9 cellular contexts compared by ENCODE assay signal in the genomic region with DNA sequence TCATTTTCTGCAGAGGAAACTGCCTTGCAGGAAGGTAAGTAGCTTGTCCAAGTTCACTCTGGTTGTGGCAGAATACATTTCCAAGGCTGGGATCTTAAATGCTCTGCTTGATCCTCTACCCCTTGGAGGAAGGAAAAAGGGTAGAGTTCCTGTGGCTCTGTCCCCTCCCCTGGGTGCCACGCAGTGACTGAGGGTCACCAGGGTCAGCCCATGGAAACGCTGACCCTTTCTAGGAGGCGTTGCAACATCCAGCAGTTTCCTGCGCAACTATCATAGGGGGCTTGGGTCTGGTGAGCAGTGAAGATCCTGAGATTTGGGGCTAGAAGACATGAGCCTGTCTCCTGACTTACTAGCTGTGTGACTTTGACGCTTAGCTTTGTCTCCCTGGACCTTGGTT. TPM values are rescaled to one million over a fixed set of nuclear protein-coding genes. Genes with fewer than 3 reads are reported as not detected.
DNase-seq lines count a peak whose midpoint lies in the region; ATAC-seq, FAIRE-seq and TF ChIP-seq lines count a peak whose summit lies in the region.
"Had no signal": no experiment of that assay in that cellular context is flagged by ENCODE, and none has a peak within 500 bp of the region (broad histone marks: within the 10 kb centered on the region; RNA-seq: fewer than 3 reads in every experiment).

No MANE protein-coding gene starts in this region.

- intact Hi-C loops in activated CD4-positive, alpha-beta memory T cell treated with anti-CD3 and anti-CD28 coated beads for 36 hours (cut with micrococcal nuclease): no loop called here
- intact Hi-C loops in right cardiac atrium (cut with DNase I): loop anchor here in 2 of 4 donors (5.0 kb wide), 2 partner anchors 119 to 189 kb away; a partner anchor contains a TSS

- H3K27ac Mint-ChIP-seq in HFFc6: peak overlapping the region; percentile 90
- H3K27ac Mint-ChIP-seq in activated CD4-positive, alpha-beta memory T cell treated with anti-CD3 and anti-CD28 coated beads for 36 hours: peak overlapping the region; percentile 44

- TF ChIP-seq CTCF in HFFc6 (IDR thresholded peaks at IDR 0.05) (no peak), GM10266 (IDR thresholded peaks at IDR 0.05; ENCODE audit: control insufficient read depth, insufficient read depth, low read depth, missing control alignments) (no peak)

- no peak overlapping the region for H3K4me3 ChIP-seq in right cardiac atrium (ENCODE audit: low read length)
- no peak overlapping the region for H3K4me3 ChIP-seq in skeletal muscle satellite cell (ENCODE audit: low read length)

- 48% methylated on average over 5 of the region's 5 CpGs for WGBS in right cardiac atrium

- peak overlapping the region; percentile 19 for H3K9ac ChIP-seq in skeletal muscle satellite cell (ENCODE audit: low read depth, low read length)

- H3K4me3 Mint-ChIP-seq in HFFc6: no peak overlapping the region
- H3K4me3 Mint-ChIP-seq in activated CD4-positive, alpha-beta memory T cell treated with anti-CD3 and anti-CD28 coated beads for 36 hours: no peak overlapping the region

- H3K9me3 ChIP-seq in right cardiac atrium (ENCODE audit: control insufficient read depth, low read length): no peaks in the 10 kb centered on the region
- no peaks in the 10 kb centered on the region for H3K9me3 ChIP-seq in skeletal muscle satellite cell (replicated peaks; ENCODE audit: low read length)

- H3K4me2 ChIP-seq in skeletal muscle satellite cell (ENCODE audit: low read length): no peak overlapping the region

- peak in 1 of 2 donors; percentile 22 for ATAC-seq in right cardiac atrium

- POLR2A ChIA-PET in activated CD4-positive, alpha-beta memory T cell treated with anti-CD3 and anti-CD28 coated beads for 36 hours (lab: Charles Lee): interaction anchor here (1.3 kb wide), 1 partner anchor 10 kb away, joined by 8 read pairs; no protein-coding TSS in a partner anchor

- H3K27me3 ChIP-seq in right cardiac atrium (ENCODE audit: control insufficient read depth, insufficient read depth) (no peaks in the 10 kb centered on the region), skeletal muscle satellite cell (ENCODE audit: control insufficient read depth, insufficient read depth, low read length) (no peaks in the 10 kb centered on the region)

- no peak for FAIRE-seq in RCC 7860 (lab: Jason Lieb, UNC)

- H3K36me3 ChIP-seq in skeletal muscle satellite cell (ENCODE audit: insufficient read depth, low read length): no peaks in the 10 kb centered on the region

- peak overlapping the region; percentile 57 for H3K27ac ChIP-seq in right cardiac atrium (ENCODE audit: low read length)

- CTCF ChIA-PET in activated CD4-positive, alpha-beta memory T cell treated with anti-CD3 and anti-CD28 coated beads for 36 hours (lab: Charles Lee): interaction anchor here (0.7 to 5.4 kb wide), 8 partner anchors 8 to 260 kb away, joined by 3 to 60 read pairs (median 6); a partner anchor contains a TSS

- no peaks in the 10 kb centered on the region for H3K9me3 Mint-ChIP-seq in HFFc6
- H3K9me3 Mint-ChIP-seq in activated CD4-positive, alpha-beta memory T cell treated with anti-CD3 and anti-CD28 coated beads for 36 hours: no peaks in the 10 kb centered on the region

- H3K4me1 ChIP-seq in right cardiac atrium (ENCODE audit: control insufficient read depth, insufficient read depth, low read length): peaks cover 35% of the 10 kb centered on the region
- peaks cover 45% of the 10 kb centered on the region for H3K4me1 ChIP-seq in skeletal muscle satellite cell (ENCODE audit: control insufficient read depth, insufficient read depth, low read length)

- DNase-seq in HFFc6 (no peak), right cardiac atrium (peak in 1 of 3 donors; percentile 17), GDM1 (lab: John Stamatoyannopoulos, UW) (no peak), RCC 7860 (ENCODE audit: low spot score) (no peak), GM10266 (ENCODE audit: extremely low spot score) (no peak)
- peak; percentile 5 for DNase-seq in activated CD4-positive, alpha-beta memory T cell treated with anti-CD3 and anti-CD28 coated beads for 36 hours
- no peak for DNase-seq in NK-92 treated with Interleukin-12 subunit alpha and Interleukin-12 subunit beta, amount 100 ng/mL, for 24 hours (lab: John Stamatoyannopoulos, UW)
- DNase-seq: activated naive CD4-positive, alpha-beta T cell had no signal

- H3K27me3 Mint-ChIP-seq in HFFc6 (ENCODE audit: insufficient read depth): no peaks in the 10 kb centered on the region; the same call in 1 of the 2 replicates
- H3K27me3 Mint-ChIP-seq in activated CD4-positive, alpha-beta memory T cell treated with anti-CD3 and anti-CD28 coated beads for 36 hours: no peaks in the 10 kb centered on the region

- H3K36me3 Mint-ChIP-seq in HFFc6 (ENCODE audit: low read depth): no peaks in the 10 kb centered on the region
- no peaks in the 10 kb centered on the region for H3K36me3 Mint-ChIP-seq in activated CD4-positive, alpha-beta memory T cell treated with anti-CD3 and anti-CD28 coated beads for 36 hours

- peaks cover 57% of the 10 kb centered on the region for H3K4me1 Mint-ChIP-seq in HFFc6 (ENCODE audit: low read depth)
- peaks cover 79% of the 10 kb centered on the region for H3K4me1 Mint-ChIP-seq in activated CD4-positive, alpha-beta memory T cell treated with anti-CD3 and anti-CD28 coated beads for 36 hours (ENCODE audit: low read depth)

RNA-seq across cellular contexts. Expression of a gene that starts 29.4 kb away (rescaled TPM):
- not detected for total RNA-seq in HFFc6 (2021; fragmentation: NEBNext Ultra II Directional; extraction: Animal tissue kit (Norgen Biotek cat#: 25700))
- not detected for total RNA-seq in activated CD4-positive, alpha-beta memory T cell treated with anti-CD3 and anti-CD28 coated beads for 36 hours
- total RNA-seq in right cardiac atrium: not detected
- not detected for polyA plus RNA-seq in right cardiac atrium
- total RNA-seq in skeletal muscle satellite cell (2012; rRNA removed): not detected in 2 replicates

RNA-seq across cellular contexts. Expression of a gene that starts 52.2 kb away (rescaled TPM):
- total RNA-seq in HFFc6 (2021; fragmentation: NEBNext Ultra II Directional; extraction: Animal tissue kit (Norgen Biotek cat#: 25700)): 10 to 100 TPM; 36.9 to 51.3 (median 43.6) TPM
- total RNA-seq in activated CD4-positive, alpha-beta memory T cell treated with anti-CD3 and anti-CD28 coated beads for 36 hours: 1 to 10 TPM; 1.6 to 2.1 TPM
- 100 to 1,000 TPM in 2 of 4 donors, 10 to 100 TPM in 2; 65.5 to 150 (median 112) TPM for total RNA-seq in right cardiac atrium
- polyA plus RNA-seq in right cardiac atrium: 279 TPM
- 2.5 and 15.9 TPM in 2 replicates for total RNA-seq in skeletal muscle satellite cell (2012; rRNA removed)

Comparison
In these comparisons a context has a peak if more than half of its experiments do, and no peak if none do; other contexts are left out.
1. RNA of a gene that starts 52.2 kb away (total RNA-seq): 65.5 to 150 TPM in right cardiac atrium and 36.9 to 51.3 TPM in HFFc6; 1.6 to 2.1 TPM in activated CD4-positive, alpha-beta memory T cell treated with anti-CD3 and anti-CD28 coated beads for 36 hours; every median in the first group is over 10 times any median in the second.